ENCODE assay signal across 1 cellular context in the genomic region with DNA sequence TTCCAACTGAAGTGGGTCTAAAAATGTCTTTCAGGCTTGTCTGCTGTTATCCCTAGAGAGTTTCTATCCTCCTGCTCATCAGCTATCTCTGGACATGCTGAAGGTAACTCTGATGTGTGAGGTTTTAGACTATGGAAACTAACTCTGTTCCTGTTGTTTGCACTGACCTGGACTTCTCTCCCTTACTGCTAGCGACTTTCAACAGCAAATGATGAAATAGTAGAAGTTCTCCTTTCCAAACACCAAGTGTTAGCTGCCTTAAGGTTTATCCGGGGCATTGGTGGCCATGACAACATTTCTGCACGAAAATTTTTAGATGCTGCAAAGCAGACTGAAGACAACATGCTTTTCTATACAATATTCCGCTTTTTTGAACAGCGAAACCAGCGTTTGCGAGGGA.
TF ChIP-seq lines count a peak whose summit lies in the region.

No MANE protein-coding gene starts in this region.

TF ChIP-seq in K562, 482 proteins besides CTCF, POLR2A, EP300 and RAD21:
- TF ChIP-seq RFX1 (IDR thresholded peaks at IDR 0.05) (0 out of 2 replicates have a peak, but pooled peaks have one; percentile 15), ZNF561 (CRISPR knock-in tag; conservative IDR thresholded peaks at IDR 0.05) (no peak), PTBP1 (IDR thresholded peaks at IDR 0.05; ENCODE audit: low read depth, low read length) (no peak), MAFF (IDR thresholded peaks at IDR 0.05; ENCODE audit: low read length) (no peak)
